29 cellular contexts compared by ENCODE assay signal in the genomic region with DNA sequence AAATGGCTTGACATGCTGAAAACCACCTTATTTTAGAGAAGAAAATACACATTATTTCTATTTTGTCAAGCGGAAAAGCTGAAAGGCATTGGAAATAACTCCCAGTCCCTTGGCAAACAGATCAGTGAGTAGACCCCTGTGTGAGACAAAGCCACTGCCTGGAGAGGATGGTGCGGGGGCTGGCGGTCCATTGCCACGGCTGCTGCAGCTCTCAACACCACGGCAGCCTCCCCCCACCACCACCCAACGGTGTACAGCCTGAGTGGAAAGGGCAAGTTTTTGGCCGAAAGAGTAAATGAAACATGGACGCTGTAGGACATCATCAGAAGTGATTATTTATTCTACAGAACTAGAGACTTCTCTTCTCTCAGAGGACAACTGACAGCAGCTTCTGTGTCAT.
"Had no signal": no experiment of that assay in that cellular context is flagged by ENCODE, and none has a peak within 500 bp of the region (broad histone marks: within the 10 kb centered on the region; RNA-seq: fewer than 3 reads in every experiment).

No MANE protein-coding gene starts in this region.

- H3K27ac Mint-ChIP-seq: mesothelial cell of epicardium; natural killer cell; nephron progenitor cell; stimulated activated memory B cell treated with anti-CD40 and anti-IgM and Interleukin-4, amounts not matched to agents 10 μg/mL and 1 μg/mL and 100 μg/mL, for 72 hours; stimulated activated naive CD8-positive, alpha-beta T cell treated with anti-CD3 and anti-CD28 coated beads, Interleukin-15, amount 100 ng/mL, for 72 hours; type B pancreatic cell had no signal

- H3K27me3 Mint-ChIP-seq: naive B cell; stimulated activated memory B cell treated with anti-CD40 and anti-IgM and Interleukin-4, amounts not matched to agents 10 μg/mL and 1 μg/mL and 100 μg/mL, for 72 hours; stimulated activated naive CD8-positive, alpha-beta T cell treated with anti-CD3 and anti-CD28 coated beads, Interleukin-15, amount 100 ng/mL, for 72 hours; type B pancreatic cell had no signal

- H2AFZ ChIP-seq: parathyroid adenoma had no signal

- H3K79me2 ChIP-seq: parathyroid adenoma had no signal

- H3K4me3 ChIP-seq: left lung, lower lobe of right lung, psoas muscle, right atrium auricular region, right lobe of liver, smooth muscle cell, tibial nerve, uterus had no signal

- DNase-seq: hypothalamus; immature natural killer cell; kidney; left colon; left lung; lower lobe of right lung; mammary epithelial cell; mesendoderm; naive B cell; natural killer cell; nephron progenitor cell; nucleus accumbens; psoas muscle; right lobe of liver; stimulated activated CD4-positive, alpha-beta T cell treated with anti-CD3 and anti-CD28 coated beads, Interleukin-1b, Interleukin-23, amount 100 ng/mL, for 48 hours; stimulated activated CD4-positive, alpha-beta T cell treated with anti-CD3 and anti-CD28 coated beads, Interleukin-2, amount 100 ng/mL, for 48 hours; stimulated activated CD4-positive, alpha-beta T cell treated with anti-CD3 and anti-CD28 coated beads, Interleukin-4, amount 100 ng/mL, for 4 hours; stimulated activated CD8-positive, alpha-beta memory T cell treated with anti-CD3 and anti-CD28 coated beads, Interleukin-4, amount 100 ng/mL, for 48 hours; stimulated activated naive CD4-positive, alpha-beta T cell treated with Interleukin-2 at 50 U/mL for 16 hours; stimulated activated naive CD8-positive, alpha-beta T cell treated with anti-CD3 and anti-CD28 coated beads, Interleukin-15, amount 100 ng/mL, for 72 hours; substantia nigra; uterus had no signal

- H3K36me3 ChIP-seq: left lung, lower lobe of right lung, right atrium auricular region, right lobe of liver, tibial nerve, uterus had no signal

- H3K9ac ChIP-seq: parathyroid adenoma had no signal

- H3K4me2 ChIP-seq: smooth muscle cell had no signal

- H3K4me1 ChIP-seq: lower lobe of right lung, parathyroid adenoma, tibial nerve, uterus had no signal

- H3K9me3 ChIP-seq: lower lobe of right lung, right lobe of liver, uterus had no signal

- H3K27ac ChIP-seq: left lung, lower lobe of right lung, parathyroid adenoma, psoas muscle, right atrium auricular region, right lobe of liver, tibial nerve, uterus had no signal

- H3K4me3 Mint-ChIP-seq: immature natural killer cell; mesothelial cell of epicardium; naive B cell; natural killer cell; nephron progenitor cell; stimulated activated memory B cell treated with anti-CD40 and anti-IgM and Interleukin-4, amounts not matched to agents 10 μg/mL and 1 μg/mL and 100 μg/mL, for 72 hours; stimulated activated naive CD8-positive, alpha-beta T cell treated with anti-CD3 and anti-CD28 coated beads, Interleukin-15, amount 100 ng/mL, for 72 hours; type B pancreatic cell had no signal

- H3K27me3 ChIP-seq: left lung, right atrium auricular region, right lobe of liver, tibial nerve, uterus had no signal
